In genomic region chr10:35367991-35368390, GRCh38 we compare ENCODE assay signal across 11 cellular contexts.
"Had no signal": no experiment of that assay in that cellular context is flagged by ENCODE, and none has a peak within 500 bp of the region (broad histone marks: within the 10 kb centered on the region; RNA-seq: fewer than 3 reads in every experiment).

No MANE protein-coding gene starts in this region.

- H3K27me3 Mint-ChIP-seq: activated CD4-positive, alpha-beta memory T cell treated with anti-CD3 and anti-CD28 coated beads, Interleukin-2, amount 10 ng/mL, durations not matched to agents 7 days and 5 days; stimulated activated naive CD8-positive, alpha-beta T cell treated with anti-CD3 and anti-CD28 coated beads, Interleukin-15, Interleukin-2, amounts not matched to agents 100 ng/mL and 50 ng/mL, for 24 hours; T-helper 17 cell had no signal

- H3K4me1 ChIP-seq: parathyroid adenoma had no signal

- H3K36me3 ChIP-seq: gastroesophageal sphincter, upper lobe of left lung, WERI-Rb-1 had no signal

- H2AFZ ChIP-seq: parathyroid adenoma had no signal

- H3K9me3 Mint-ChIP-seq: activated CD4-positive, alpha-beta memory T cell treated with anti-CD3 and anti-CD28 coated beads, Interleukin-2, amount 10 ng/mL, durations not matched to agents 7 days and 5 days; stimulated activated naive CD8-positive, alpha-beta T cell treated with anti-CD3 and anti-CD28 coated beads, Interleukin-15, Interleukin-2, amounts not matched to agents 100 ng/mL and 50 ng/mL, for 24 hours had no signal

- H3K4me3 Mint-ChIP-seq: activated CD4-positive, alpha-beta memory T cell treated with anti-CD3 and anti-CD28 coated beads, Interleukin-2, amount 10 ng/mL, durations not matched to agents 7 days and 5 days; stimulated activated naive CD8-positive, alpha-beta T cell treated with anti-CD3 and anti-CD28 coated beads, Interleukin-15, Interleukin-2, amounts not matched to agents 100 ng/mL and 50 ng/mL, for 24 hours; T-helper 17 cell had no signal

- H3K27me3 ChIP-seq: dorsolateral prefrontal cortex, gastroesophageal sphincter, upper lobe of left lung had no signal

- H3K4me3 ChIP-seq: dorsolateral prefrontal cortex, gastroesophageal sphincter, smooth muscle cell, upper lobe of left lung had no signal

- H3K4me2 ChIP-seq: smooth muscle cell had no signal

- H3K27ac Mint-ChIP-seq: activated CD4-positive, alpha-beta memory T cell treated with anti-CD3 and anti-CD28 coated beads, Interleukin-2, amount 10 ng/mL, durations not matched to agents 7 days and 5 days; T-helper 17 cell had no signal

- DNase-seq: activated CD4-positive, alpha-beta memory T cell treated with anti-CD3 and anti-CD28 coated beads, Interleukin-2, amount 10 ng/mL, durations not matched to agents 7 days and 5 days; activated gamma-delta T cell; activated T-cell treated with anti-CD3 and anti-CD28 coated beads, Interleukin-2, amount 50 U/mL, for 48 hours; dorsolateral prefrontal cortex; T-helper 17 cell; WERI-Rb-1 had no signal

- H3K9me3 ChIP-seq: gastroesophageal sphincter, upper lobe of left lung had no signal

- ATAC-seq: gastroesophageal sphincter had no signal

- H3K27ac ChIP-seq: parathyroid adenoma, WERI-Rb-1 had no signal
